In the genomic region with DNA sequence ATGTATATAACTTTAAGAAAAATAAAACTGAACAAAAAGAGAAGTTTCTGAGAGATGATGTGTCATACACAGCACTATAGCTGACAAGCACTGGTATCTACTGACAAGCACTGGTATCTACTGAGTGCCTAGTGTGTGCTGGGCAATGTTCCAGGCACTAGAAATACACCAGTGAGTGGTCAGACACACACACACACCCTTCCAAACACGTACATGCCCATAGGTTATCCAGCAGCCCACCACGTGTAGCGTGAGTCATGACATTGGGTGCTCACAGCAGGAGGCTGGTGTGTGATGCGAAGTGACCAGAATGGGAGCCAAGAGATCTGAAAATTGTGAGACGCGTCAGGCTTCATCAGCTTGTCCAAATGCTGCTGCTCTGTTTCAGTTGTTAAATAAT, we compare ENCODE assay signal across 1 cellular context.
A peak's percentile ranks its signal among the peaks of the same experiment; 100 is the strongest.
TF ChIP-seq lines count a peak whose summit lies in the region.

No MANE protein-coding gene starts in this region.

TF ChIP-seq in IMR-90, 13 proteins besides CTCF, POLR2A, EP300 and RAD21:
- no peak for TF ChIP-seq CHD1 (IDR thresholded peaks at IDR 0.05; ENCODE audit: low read depth, low read length)
- TF ChIP-seq, protein P1, sequence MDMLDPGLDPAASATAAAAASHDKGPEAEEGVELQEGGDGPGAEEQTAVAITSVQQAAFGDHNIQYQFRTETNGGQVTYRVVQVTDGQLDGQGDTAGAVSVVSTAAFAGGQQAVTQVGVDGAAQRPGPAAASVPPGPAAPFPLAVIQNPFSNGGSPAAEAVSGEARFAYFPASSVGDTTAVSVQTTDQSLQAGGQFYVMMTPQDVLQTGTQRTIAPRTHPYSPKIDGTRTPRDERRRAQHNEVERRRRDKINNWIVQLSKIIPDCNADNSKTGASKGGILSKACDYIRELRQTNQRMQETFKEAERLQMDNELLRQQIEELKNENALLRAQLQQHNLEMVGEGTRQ (IDR thresholded peaks at IDR 0.05; ENCODE audit: low read depth, low read length), result peak; percentile 36; the same call in 1 of the 2 replicates
